13 cellular contexts compared by ENCODE assay signal in genomic region chr11:43557553-43558031, GRCh38.
DNase-seq lines count a peak whose midpoint lies in the region; ATAC-seq and TF ChIP-seq lines count a peak whose summit lies in the region.
"Had no signal": no experiment of that assay in that cellular context is flagged by ENCODE, and none has a peak within 500 bp of the region (broad histone marks: within the 10 kb centered on the region; RNA-seq: fewer than 3 reads in every experiment).

No MANE protein-coding gene starts in this region.

- RAD21 ChIA-PET in HCT116 (lab: Charles Lee; ENCODE audit: low non-redundant PET in 1 of 2, low total read pairs in 2 of 2, uncharacterized antibody in 2 of 2, unreplicated experiment in 2 of 2), result no interaction called here

- CTCF ChIA-PET in HCT116 (lab: Charles Lee), result interaction anchor here (2.4 kb wide), 1 partner anchor 10 kb away, joined by 11 read pairs; no protein-coding TSS in a partner anchor

- H3K27ac Mint-ChIP-seq in progenitor cell of endocrine pancreas, result no peak overlapping the region
- no peak overlapping the region for H3K27ac Mint-ChIP-seq in activated naive CD8-positive, alpha-beta T cell treated with anti-CD3 and anti-CD28 coated beads, Interleukin-2, amount 50 U/mL, for 24 hours
- H3K27ac Mint-ChIP-seq: activated CD4-positive, alpha-beta T cell treated with anti-CD3 and anti-CD28 coated beads, Interleukin-2, amount 10 ng/mL, durations not matched to agents 7 days and 5 days; activated naive CD4-positive, alpha-beta T cell treated with anti-CD3 and anti-CD28 coated beads, Interleukin-2, amount 50 U/mL, for 72 hours; naive B cell had no signal

- H3K9me2 ChIP-seq in HCT116 (ENCODE audit: insufficient read depth), result no peaks in the 10 kb centered on the region

- peak; percentile 4; the same call in 1 of the 2 replicates for TF ChIP-seq RAD21 in HCT116 (IDR thresholded peaks at IDR 0.05; ENCODE audit: low read depth)

- H3K4me3 ChIP-seq in HCT116 (replicated peaks in 1 of 2; ENCODE audit: low read depth in 1 of 2, low read length in 2 of 2) (no peak overlapping the region), RWPE2 (ENCODE audit: severe bottlenecking) (no peak overlapping the region), fibroblast of lung (replicated peaks in 1 of 4; ENCODE audit: control extremely low read depth in 1 of 4, insufficient read depth in 1 of 4, low read depth in 3 of 4, low read length in 4 of 4) (no peak overlapping the region), tibial artery (no peak overlapping the region)
- H3K4me3 ChIP-seq: suprapubic skin had no signal

- H3K4me1 ChIP-seq in HCT116 (ENCODE audit: control insufficient read depth in 1 of 2, insufficient read depth in 2 of 2, low read length in 2 of 2), result no peaks in the 10 kb centered on the region
- no peaks in the 10 kb centered on the region for H3K4me1 ChIP-seq in RWPE2 (ENCODE audit: insufficient read depth, poor library complexity, severe bottlenecking)
- H3K4me1 ChIP-seq in fibroblast of lung (ENCODE audit: control insufficient read depth, extremely low read depth, insufficient read depth, low read length), result no peaks in the 10 kb centered on the region
- peaks cover 0 to 31% (median 11%) of the 10 kb centered on the region in 4 donors for H3K4me1 ChIP-seq in tibial artery

- H3K36me3 Mint-ChIP-seq in progenitor cell of endocrine pancreas (ENCODE audit: insufficient read depth), result no peaks in the 10 kb centered on the region
- no peaks in the 10 kb centered on the region for H3K36me3 Mint-ChIP-seq in activated naive CD8-positive, alpha-beta T cell treated with anti-CD3 and anti-CD28 coated beads, Interleukin-2, amount 50 U/mL, for 24 hours (ENCODE audit: low read depth)
- H3K36me3 Mint-ChIP-seq: activated naive CD4-positive, alpha-beta T cell treated with anti-CD3 and anti-CD28 coated beads, Interleukin-2, amount 50 U/mL, for 72 hours; naive B cell had no signal

- H3K9me3 Mint-ChIP-seq in progenitor cell of endocrine pancreas (ENCODE audit: low read depth), result no peaks in the 10 kb centered on the region
- H3K9me3 Mint-ChIP-seq in activated naive CD8-positive, alpha-beta T cell treated with anti-CD3 and anti-CD28 coated beads, Interleukin-2, amount 50 U/mL, for 24 hours, result no peaks in the 10 kb centered on the region
- H3K9me3 Mint-ChIP-seq: activated CD4-positive, alpha-beta T cell treated with anti-CD3 and anti-CD28 coated beads, Interleukin-2, amount 10 ng/mL, durations not matched to agents 7 days and 5 days; activated naive CD4-positive, alpha-beta T cell treated with anti-CD3 and anti-CD28 coated beads, Interleukin-2, amount 50 U/mL, for 72 hours had no signal

- no TSS peak for BruUV-seq in HCT116 (replicated peaks; lab: Mats Ljungman, UMichigan)

- intact Hi-C loops in HCT116 (cut with micrococcal nuclease) (no loop called here), tibial artery (cut with DNase I; ENCODE audit: low total_unique reads) (no loop called here)

- TF ChIP-seq POLR2A in HCT116 (IDR thresholded peaks at IDR 0.05; ENCODE audit: borderline replicate concordance, extremely low read depth, insufficient read depth, insufficient read length), result no peak

- H2AFZ ChIP-seq in HCT116 (ENCODE audit: low read depth, low read length, poor library complexity, severe bottlenecking) (no peak overlapping the region), fibroblast of lung (ENCODE audit: low read length) (no peak overlapping the region)

- 0 out of 2 replicates have a peak, but pooled peaks have one; percentile 46 for ATAC-seq in HCT116
- no peak for ATAC-seq in RWPE2 (ENCODE audit: low read depth)
- no peak for ATAC-seq in activated naive CD8-positive, alpha-beta T cell treated with anti-CD3 and anti-CD28 coated beads, Interleukin-2, amount 50 U/mL, for 24 hours
- ATAC-seq: activated naive CD4-positive, alpha-beta T cell treated with anti-CD3 and anti-CD28 coated beads, Interleukin-2, amount 50 U/mL, for 72 hours had no signal

- no peaks in the 10 kb centered on the region for H3K36me3 ChIP-seq in HCT116 (ENCODE audit: control insufficient read depth in 1 of 2, insufficient read depth in 2 of 2, low read length in 2 of 2)
- no peaks in the 10 kb centered on the region for H3K36me3 ChIP-seq in RWPE2 (ENCODE audit: low read depth)
- H3K36me3 ChIP-seq in fibroblast of lung (ENCODE audit: control insufficient read depth, insufficient read depth, low read length), result no peaks in the 10 kb centered on the region
- no peaks in the 10 kb centered on the region for H3K36me3 ChIP-seq in tibial artery
- H3K36me3 ChIP-seq: suprapubic skin had no signal

- DNase-seq in HCT116 (ENCODE audit: low read depth, low spot score) (no peak), RWPE2 (ENCODE audit: low spot score) (no peak), fibroblast of lung (ENCODE audit: low read depth in 2 of 2) (peak in 1 of 2 donors; percentile 22), progenitor cell of endocrine pancreas (ENCODE audit: low spot score, unreplicated experiment) (no peak), tibial artery (no peak), RKO (ENCODE audit: low spot score) (no peak)
- no peak for DNase-seq in activated naive CD8-positive, alpha-beta T cell treated with anti-CD3 and anti-CD28 coated beads, Interleukin-2, amount 50 U/mL, for 24 hours
- DNase-seq: activated CD4-positive, alpha-beta T cell treated with anti-CD3 and anti-CD28 coated beads, Interleukin-2, amount 10 ng/mL, durations not matched to agents 7 days and 5 days; naive B cell; NCI-H1048; stimulated activated CD4-positive, alpha-beta T cell treated with anti-CD3 and anti-CD28 coated beads, Interleukin-4, amount 100 ng/mL, for 24 hours had no signal

- TF ChIP-seq CTCF in HCT116 (IDR thresholded peaks at IDR 0.05 in 2 of 3, conservative IDR thresholded peaks at IDR 0.05 in 1 of 3; ENCODE audit: borderline replicate concordance in 1 of 3, insufficient read depth in 1 of 3, low read depth in 2 of 3, low read length in 2 of 3) (peak in 1 of 3 experiments; percentile 21; a peak in 1 of 6 replicates), RWPE2 (IDR thresholded peaks at IDR 0.05; ENCODE audit: poor library complexity, severe bottlenecking) (peak; percentile 12), fibroblast of lung (conservative IDR thresholded peaks at IDR 0.05 in 1 of 2, IDR thresholded peaks at IDR 0.05 in 1 of 2; ENCODE audit: low read depth in 1 of 2, low read length in 2 of 2) (peak; percentile 26 to 28), progenitor cell of endocrine pancreas (IDR thresholded peaks at IDR 0.05; ENCODE audit: unreplicated experiment) (peak; percentile 33), tibial artery (IDR thresholded peaks at IDR 0.05) (peak in 1 of 2 experiments; percentile 12)

- H3K4me2 ChIP-seq in HCT116 (ENCODE audit: low read length), result no peak overlapping the region
- no peak overlapping the region for H3K4me2 ChIP-seq in fibroblast of lung (ENCODE audit: extremely low read depth, insufficient read depth, low read length)

- POLR2A ChIA-PET in HCT116 (lab: Charles Lee), result no interaction called here

- no peaks in the 10 kb centered on the region for H4K20me1 ChIP-seq in HCT116 (ENCODE audit: insufficient read depth)
- no peaks in the 10 kb centered on the region for H4K20me1 ChIP-seq in fibroblast of lung (ENCODE audit: control insufficient read depth, extremely low read depth, insufficient read depth, low read length)

- peaks cover 29% of the 10 kb centered on the region for H3K4me1 Mint-ChIP-seq in progenitor cell of endocrine pancreas (ENCODE audit: low read depth)
- H3K4me1 Mint-ChIP-seq in activated naive CD8-positive, alpha-beta T cell treated with anti-CD3 and anti-CD28 coated beads, Interleukin-2, amount 50 U/mL, for 24 hours, result peaks cover 16% of the 10 kb centered on the region

- H3K4me3 Mint-ChIP-seq in progenitor cell of endocrine pancreas (ENCODE audit: low read depth), result peak overlapping the region; percentile 60
- H3K4me3 Mint-ChIP-seq in activated naive CD8-positive, alpha-beta T cell treated with anti-CD3 and anti-CD28 coated beads, Interleukin-2, amount 50 U/mL, for 24 hours, result no peak overlapping the region
- H3K4me3 Mint-ChIP-seq: activated CD4-positive, alpha-beta T cell treated with anti-CD3 and anti-CD28 coated beads, Interleukin-2, amount 10 ng/mL, durations not matched to agents 7 days and 5 days had no signal

- H3K79me2 ChIP-seq in HCT116 (ENCODE audit: insufficient read depth, low read length), result no peaks in the 10 kb centered on the region
- no peaks in the 10 kb centered on the region for H3K79me2 ChIP-seq in fibroblast of lung (ENCODE audit: control insufficient read depth, insufficient read depth, low read length)

- H3K27me3 ChIP-seq in HCT116 (ENCODE audit: insufficient read depth, low read length) (peaks cover 82% of the 10 kb centered on the region), RWPE2 (ENCODE audit: insufficient read depth, poor library complexity, severe bottlenecking) (peaks cover 76% of the 10 kb centered on the region), fibroblast of lung (ENCODE audit: control insufficient read depth, insufficient read depth, low read length) (peaks cover 32% of the 10 kb centered on the region), tibial artery (peaks cover 0 to 56% of the 10 kb centered on the region in 2 donors)

- H3K27ac ChIP-seq in HCT116 (ENCODE audit: low read depth, low read length) (no peak overlapping the region), RWPE2 (ENCODE audit: poor library complexity, severe bottlenecking) (no peak overlapping the region), fibroblast of lung (ENCODE audit: insufficient read depth, low read length) (no peak overlapping the region), tibial artery (no peak overlapping the region)
- H3K27ac ChIP-seq: suprapubic skin had no signal

- peaks cover 56% of the 10 kb centered on the region for H3K27me3 Mint-ChIP-seq in progenitor cell of endocrine pancreas
- H3K27me3 Mint-ChIP-seq in activated naive CD8-positive, alpha-beta T cell treated with anti-CD3 and anti-CD28 coated beads, Interleukin-2, amount 50 U/mL, for 24 hours, result peaks cover 67% of the 10 kb centered on the region

- H3K9me3 ChIP-seq in HCT116 (ENCODE audit: control insufficient read depth in 1 of 2, insufficient read depth in 1 of 2, low read depth in 1 of 2, low read length in 2 of 2) (no peaks in the 10 kb centered on the region), RWPE2 (ENCODE audit: severe bottlenecking) (no peaks in the 10 kb centered on the region), fibroblast of lung (ENCODE audit: control insufficient read depth, insufficient read depth, low read depth, low read length) (no peaks in the 10 kb centered on the region), tibial artery (no peaks in the 10 kb centered on the region)
- H3K9me3 ChIP-seq: suprapubic skin had no signal

- H3K9ac ChIP-seq in HCT116 (ENCODE audit: low read length) (no peak overlapping the region), fibroblast of lung (ENCODE audit: insufficient read depth, low read length) (no peak overlapping the region)

TF ChIP-seq in HCT116, 20 proteins besides CTCF, POLR2A, EP300 and RAD21:
- no peak for TF ChIP-seq CEBPB (IDR thresholded peaks at IDR 0.05; ENCODE audit: low read depth)
TF ChIP-seq in HCT116: peak in this region for 0.
